Comparison of ENCODE assay signal across 9 cellular contexts in genomic region chr3:58299839-58300516, GRCh38. TPM values are rescaled to one million over a fixed set of nuclear protein-coding genes. Genes with fewer than 3 reads are reported as not detected.
DNase-seq lines count a peak whose midpoint lies in the region; ATAC-seq and TF ChIP-seq lines count a peak whose summit lies in the region.
"Had no signal": no experiment of that assay in that cellular context is flagged by ENCODE, and none has a peak within 500 bp of the region (broad histone marks: within the 10 kb centered on the region; RNA-seq: fewer than 3 reads in every experiment).

No MANE protein-coding gene starts in this region.

- no peaks in the 10 kb centered on the region for H3F3A ChIP-seq in PC-3 (ENCODE audit: low read length, unreplicated experiment)

- TF ChIP-seq CTCF in GM12872 (IDR thresholded peaks at IDR 0.05; ENCODE audit: insufficient read depth, low read depth, low read length) (peak; percentile 48; the same call in 2 of the 3 replicates), PC-3 (conservative IDR thresholded peaks at IDR 0.05; ENCODE audit: low read depth, low read length) (peak; percentile 79)

- no peaks in the 10 kb centered on the region for H4K20me1 ChIP-seq in PC-3 (ENCODE audit: low read length)

- H2AFZ ChIP-seq in PC-3 (ENCODE audit: low read length), result no peak overlapping the region

- POLR2A ChIA-PET in PC-3 (lab: Charles Lee; ENCODE audit: unreplicated experiment), result no interaction called here

- no peaks in the 10 kb centered on the region for H3K4me1 ChIP-seq in PC-3 (ENCODE audit: insufficient read depth, low read length)

- no TSS peak for BruUV-seq in PC-3 (replicated peaks; lab: Mats Ljungman, UMichigan)

- no peaks in the 10 kb centered on the region for H3K79me2 ChIP-seq in PC-3 (ENCODE audit: low read length)

- H3K4me3 ChIP-seq in PC-3 (ENCODE audit: low read length) (no peak overlapping the region), skeletal muscle cell (ENCODE audit: low read depth, low read length) (no peak overlapping the region)
- H3K4me3 ChIP-seq: skin epidermis had no signal

- CTCF ChIA-PET in PC-3 (lab: Charles Lee), result interaction anchor here (0.7 to 2.6 kb wide), 6 partner anchors 62 to 172 kb away, joined by 3 to 40 read pairs (median 3); partner anchors contain the start of gene ABHD6

- peak; percentile 61 for DNase-seq in PC-3
- DNase-seq in fibroblast of peridontal ligament (ENCODE audit: extremely low read depth), result peak; percentile 71
- DNase-seq in skeletal muscle cell (ENCODE audit: low read depth), result peak; percentile 26
- no peak for DNase-seq in NCI-H1048 (lab: John Stamatoyannopoulos, UW)
- no peak for DNase-seq in anterior cingulate cortex (lab: John Stamatoyannopoulos, UW)

- no peaks in the 10 kb centered on the region for H3K9me2 ChIP-seq in PC-3 (replicated peaks; ENCODE audit: low read length)

- ATAC-seq in PC-3 (peak; percentile 61), GM18520 (IDR thresholded peaks at IDR 0.05; ENCODE audit: unreplicated experiment) (no peak), HG03045 (IDR thresholded peaks at IDR 0.05; ENCODE audit: unreplicated experiment) (no peak)

- H3K27ac ChIP-seq in PC-3 (ENCODE audit: low read length), result no peak overlapping the region
- H3K27ac ChIP-seq: skin epidermis had no signal

- no peaks in the 10 kb centered on the region for H3K36me3 ChIP-seq in PC-3 (ENCODE audit: low read depth, low read length)

- H3K4me2 ChIP-seq in PC-3 (ENCODE audit: low read length), result no peak overlapping the region

- no peaks in the 10 kb centered on the region for H3K27me3 ChIP-seq in PC-3 (ENCODE audit: low read length)

- H3K9ac ChIP-seq in PC-3 (ENCODE audit: low read length), result no peak overlapping the region

- intact Hi-C loops in PC-3 (cut with micrococcal nuclease), result loop anchor here (1.0 to 2.0 kb wide), 3 partner anchors 63 to 113 kb away; partner anchors contain the start of gene ABHD6

- peaks cover 8% of the 10 kb centered on the region for H3K9me3 ChIP-seq in PC-3 (ENCODE audit: low read length)

RNA-seq across cellular contexts. Expression of gene RPP14, which starts 6.1 kb away (rescaled TPM):
- total RNA-seq in PC-3 (2014; rRNA removed), result 28.8 and 30.0 TPM in 2 replicates

RNA-seq across cellular contexts. Expression of gene HTD2, which starts 6.3 kb away (rescaled TPM):
- total RNA-seq in PC-3 (2014; rRNA removed), result 4.9 and 6.9 TPM in 2 replicates

RNA-seq across cellular contexts. Expression of gene PXK, which starts 32.7 kb away (rescaled TPM):
- 11.1 and 14.5 TPM in 2 replicates for total RNA-seq in PC-3 (2014; rRNA removed)

Comparison
In these comparisons a context has a peak if more than half of its experiments do, and no peak if none do; other contexts are left out.
1. DNase-seq: peak in PC-3 (single experiment), fibroblast of peridontal ligament (single experiment) and skeletal muscle cell (single experiment); none in NCI-H1048 (single experiment) and anterior cingulate cortex (0 of 58).